Comparison of ENCODE assay signal across 8 cellular contexts in the genomic region with DNA sequence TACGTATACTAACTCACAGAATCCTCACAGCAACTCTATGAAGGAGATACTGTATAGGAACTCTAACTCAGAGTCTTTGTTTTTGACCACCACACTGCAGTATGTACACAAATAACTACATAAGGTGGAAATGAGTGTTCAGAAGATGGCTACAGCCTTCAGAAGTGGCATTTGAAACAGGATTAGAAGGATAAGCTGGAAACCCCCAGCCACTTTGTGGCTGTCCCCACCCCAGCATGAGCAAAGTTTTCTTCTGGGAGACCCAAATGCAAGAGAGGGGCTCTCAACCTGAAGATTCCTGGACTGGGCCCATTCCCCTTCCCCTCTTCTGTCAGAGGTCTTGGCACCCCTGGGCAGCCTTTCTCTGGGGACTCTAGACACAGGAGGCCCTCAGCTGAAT. TPM values are rescaled to one million over a fixed set of nuclear protein-coding genes. Genes with fewer than 3 reads are reported as not detected.
DNase-seq lines count a peak whose midpoint lies in the region; ATAC-seq and TF ChIP-seq lines count a peak whose summit lies in the region.
"Had no signal": no experiment of that assay in that cellular context is flagged by ENCODE, and none has a peak within 500 bp of the region (broad histone marks: within the 10 kb centered on the region; RNA-seq: fewer than 3 reads in every experiment).

No MANE protein-coding gene starts in this region.

- H3K36me3 ChIP-seq in liver (ENCODE audit: control insufficient read depth in 4 of 4, insufficient read depth in 3 of 4, low read depth in 1 of 4, low read length in 3 of 4) (peaks cover 0 to 3% (median 0%) of the 10 kb centered on the region in 4 donors), testis (ENCODE audit: low read depth, missing control alignments) (no peaks in the 10 kb centered on the region)

- peaks cover 2% of the 10 kb centered on the region for H3K27me3 Mint-ChIP-seq in IgD-negative memory B cell

- peak overlapping the region; percentile 89 to 94 for H3K27ac ChIP-seq in liver (ENCODE audit: low read depth in 1 of 2, low read length in 2 of 2)
- H3K27ac ChIP-seq in testis = peak overlapping the region; percentile 34 to 94

- WGBS in liver = 93% methylated on average over 1 of the region's 1 CpG
- 85 to 91% methylated on average over 1 of the region's 1 CpG for WGBS in testis, 2 donors

- H3K9ac ChIP-seq in liver (ENCODE audit: low read depth in 1 of 2, low read length in 2 of 2) = peak overlapping the region; percentile 16 to 91

- H3K9me3 Mint-ChIP-seq in IgD-negative memory B cell = no peaks in the 10 kb centered on the region
- no peaks in the 10 kb centered on the region for H3K9me3 Mint-ChIP-seq in activated naive CD4-positive, alpha-beta T cell treated with anti-CD3 and anti-CD28 coated beads, Interleukin-2, amount 50 U/mL, for 72 hours

- no peak for TF ChIP-seq CTCF in liver (IDR thresholded peaks at IDR 0.05; ENCODE audit: low read depth, low read length, missing input control)
- no peak for TF ChIP-seq CTCF in testis (IDR thresholded peaks at IDR 0.05)

- H3K4me1 ChIP-seq in liver (ENCODE audit: control insufficient read depth in 4 of 4, insufficient read depth in 4 of 4, low read length in 3 of 4) = peaks cover 54 to 81% (median 68%) of the 10 kb centered on the region in 4 donors
- peaks cover 82% of the 10 kb centered on the region for H3K4me1 ChIP-seq in testis

- H3K9me3 ChIP-seq in liver (ENCODE audit: control insufficient read depth in 4 of 4, low read length in 3 of 4) (no peaks in the 10 kb centered on the region), testis (no peaks in the 10 kb centered on the region)

- peak overlapping the region in 1 of 3 donors; percentile 75 for H3K4me3 ChIP-seq in liver (ENCODE audit: low read depth in 1 of 3, low read length in 3 of 3)
- H3K4me3 ChIP-seq in testis = no peak overlapping the region

- H3K27ac Mint-ChIP-seq in IgD-negative memory B cell = peak overlapping the region; percentile 98 to 100 (median 98)
- H3K27ac Mint-ChIP-seq in activated naive CD4-positive, alpha-beta T cell treated with anti-CD3 and anti-CD28 coated beads, Interleukin-2, amount 50 U/mL, for 72 hours = peak overlapping the region; percentile 98 to 99

- H3K27me3 ChIP-seq in liver (ENCODE audit: control insufficient read depth in 4 of 4, insufficient read depth in 4 of 4, low read length in 3 of 4) (no peaks in the 10 kb centered on the region), testis (no peaks in the 10 kb centered on the region)

- intact Hi-C loops in testis (cut with DNase I; ENCODE audit: low total_unique reads) = loop anchor here (5.0 kb wide), 1 partner anchor 35 kb away; no protein-coding TSS in a partner anchor

- H3K36me3 Mint-ChIP-seq in IgD-negative memory B cell = peaks cover 11% of the 10 kb centered on the region
- H3K36me3 Mint-ChIP-seq in activated naive CD4-positive, alpha-beta T cell treated with anti-CD3 and anti-CD28 coated beads, Interleukin-2, amount 50 U/mL, for 72 hours = peaks cover 29 to 40% of the 10 kb centered on the region in 2 donors

- TF ChIP-seq RAD21 in liver (IDR thresholded peaks at IDR 0.05) = no peak

- no peak for DNase-seq in activated naive CD4-positive, alpha-beta T cell treated with anti-CD3 and anti-CD28 coated beads, Interleukin-2, amount 50 U/mL, for 72 hours (ENCODE audit: low spot score in 2 of 2)
- no peak for DNase-seq in testis
- no peak for DNase-seq in HT-29 (ENCODE audit: low spot score)
- DNase-seq in GM03348 (ENCODE audit: low spot score) = no peak
- DNase-seq: NCI-H1105 treated with DMSO at 0.1 percent for 48 hours had no signal

- TF ChIP-seq POLR2A in testis (IDR thresholded peaks at IDR 0.05) = no peak

- ATAC-seq in activated naive CD4-positive, alpha-beta T cell treated with anti-CD3 and anti-CD28 coated beads, Interleukin-2, amount 50 U/mL, for 72 hours = peak; percentile 10 to 32
- ATAC-seq in GM21390 (IDR thresholded peaks at IDR 0.05; ENCODE audit: unreplicated experiment) = no peak

- H3K4me1 Mint-ChIP-seq in IgD-negative memory B cell = peaks cover 65 to 78% (median 74%) of the 10 kb centered on the region in 3 donors

- peak overlapping the region; percentile 87 to 97 (median 93) for H3K4me3 Mint-ChIP-seq in IgD-negative memory B cell

TF ChIP-seq in liver, 16 proteins besides CTCF, POLR2A, EP300 and RAD21:
- TF ChIP-seq NR2F2 (IDR thresholded peaks at IDR 0.05) (no peak), GABPA (IDR thresholded peaks at IDR 0.05 in 1 of 2, conservative IDR thresholded peaks at IDR 0.05 in 1 of 2) (no peak), HNF4A (conservative IDR thresholded peaks at IDR 0.05) (no peak)

RNA-seq across cellular contexts. Expression of gene PNMA1, which starts 43.2 kb away (rescaled TPM):
- polyA plus RNA-seq in IgD-negative memory B cell (20.9 TPM), liver (1 to 10 TPM; 2.8 to 4.0 TPM), testis (ENCODE audit: insufficient read depth, low read depth, low replicate concordance) (184 TPM)
- 10 to 100 TPM; 26.7 to 29.2 TPM for total RNA-seq in activated naive CD4-positive, alpha-beta T cell treated with anti-CD3 and anti-CD28 coated beads, Interleukin-2, amount 50 U/mL, for 72 hours
- total RNA-seq in liver (10 to 100 TPM in 1 of 2 donors, 1 to 10 TPM in 1; 2.3 to 10.4 TPM), testis (10 to 100 TPM; 74.8 to 85.6 TPM)
- 6.3 and 7.5 TPM in 2 replicates for total RNA-seq in HT-29 (2014; rRNA removed; shearing (Covaris generic))
